ENCODE assay signal across 6 cellular contexts in the genomic region with DNA sequence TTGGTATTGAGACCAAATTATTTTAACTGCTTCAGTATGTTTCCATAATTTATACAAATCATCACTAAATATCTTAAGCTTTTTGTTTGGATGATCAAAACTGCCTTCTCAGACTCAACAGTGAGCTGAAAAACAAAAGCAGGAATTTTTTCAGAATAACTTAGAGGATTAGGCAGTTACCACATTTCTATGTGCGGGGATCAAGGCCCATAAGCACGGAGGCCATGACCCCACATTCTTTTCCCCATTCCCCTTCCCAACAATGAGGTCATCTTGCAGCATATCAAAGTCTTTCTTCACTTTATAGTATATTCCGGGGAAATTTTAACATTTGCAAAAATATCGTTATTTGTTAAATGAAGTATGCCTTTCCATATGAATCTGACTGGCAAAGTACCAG.
"Had no signal": no experiment of that assay in that cellular context is flagged by ENCODE, and none has a peak within 500 bp of the region (broad histone marks: within the 10 kb centered on the region; RNA-seq: fewer than 3 reads in every experiment).

No MANE protein-coding gene starts in this region.

- DNase-seq: GM23248, GOT3, H7, HCEC 1CT, IMR-90 had no signal

- H3K27ac ChIP-seq: GM23248 had no signal

- ATAC-seq: K562 had no signal

- H3K9ac ChIP-seq: GM23248 had no signal

- H2AFZ ChIP-seq: GM23248 had no signal

- H3K4me3 ChIP-seq: GM23248, K562 had no signal
